ENCODE assay signal across 8 cellular contexts in genomic region chr5:40797273-40798011, GRCh38. TPM values are rescaled to one million over a fixed set of nuclear protein-coding genes. Genes with fewer than 3 reads are reported as not detected.
DNase-seq lines count a peak whose midpoint lies in the region; ATAC-seq and TF ChIP-seq lines count a peak whose summit lies in the region.

No MANE protein-coding gene starts in this region.

- peak overlapping the region; percentile 55 to 94 for H3K9ac ChIP-seq in duodenal mucosa (ENCODE audit: low read depth in 1 of 2, low read length in 2 of 2)

- DNase-seq in AG09309 (ENCODE audit: low read depth) (no peak), NCI-H69 (lab: John Stamatoyannopoulos, UW) (peak; percentile 93), lung (ENCODE audit: low spot score) (peak; percentile 73)
- DNase-seq in activated CD4-positive, alpha-beta T cell treated with anti-CD3 and anti-CD28 coated beads, Interleukin-2, amount 50 U/mL, for 48 hours: peak; percentile 79 to 84
- peak; percentile 58 to 76 (median 60) for DNase-seq in stimulated activated CD4-positive, alpha-beta T cell treated with anti-CD3 and anti-CD28 coated beads, TNF-alpha, amount 100 ng/mL, for 24 hours (ENCODE audit: low read depth in 3 of 3)

- no peak for TF ChIP-seq CTCF in AG09309 (IDR thresholded peaks at IDR 0.05; ENCODE audit: control insufficient read depth, insufficient read depth, low read depth, low read length, missing control alignments)
- TF ChIP-seq CTCF in lung (IDR thresholded peaks at IDR 0.05; ENCODE audit: control extremely low read depth, extremely low read depth): no peak

- H3K27ac ChIP-seq in duodenal mucosa (ENCODE audit: low read depth, low read length) (peak overlapping the region; percentile 88), lung (ENCODE audit: low read depth in 1 of 2, low read length in 1 of 2) (peak overlapping the region; percentile 62 to 96)

- no peaks in the 10 kb centered on the region for H3K27me3 ChIP-seq in duodenal mucosa (ENCODE audit: control insufficient read depth in 1 of 2, insufficient read depth in 2 of 2, low read length in 2 of 2)
- no peaks in the 10 kb centered on the region for H3K27me3 ChIP-seq in lung (ENCODE audit: control insufficient read depth, insufficient read depth)

- no peaks in the 10 kb centered on the region for H3K9me3 ChIP-seq in duodenal mucosa (ENCODE audit: control insufficient read depth in 1 of 2, low read length in 2 of 2)
- H3K9me3 ChIP-seq in lung (ENCODE audit: control insufficient read depth in 2 of 2, insufficient read depth in 1 of 2, low read length in 1 of 2): peaks cover 0 to 2% of the 10 kb centered on the region in 2 donors

- H3K4me1 ChIP-seq in duodenal mucosa (ENCODE audit: control insufficient read depth in 1 of 2, insufficient read depth in 2 of 2, low read length in 2 of 2): peaks cover 14 to 16% of the 10 kb centered on the region in 2 donors
- peaks cover 2 to 12% of the 10 kb centered on the region in 2 donors for H3K4me1 ChIP-seq in lung (ENCODE audit: control insufficient read depth in 2 of 2, insufficient read depth in 2 of 2, low read length in 2 of 2)

- WGBS in lung, 2 donors: 0 to 1% methylated on average over 51 to 56 of the region's 56 CpGs

- H3K4me3 ChIP-seq in AG09309 (ENCODE audit: control insufficient read depth, low read depth, low read length): peak overlapping the region; percentile 95
- H3K4me3 ChIP-seq in duodenal mucosa (ENCODE audit: low read depth in 1 of 2, low read length in 2 of 2): peak overlapping the region; percentile 73 to 96
- peak overlapping the region; percentile 88 for H3K4me3 ChIP-seq in lung

- H3K36me3 ChIP-seq in duodenal mucosa (ENCODE audit: control insufficient read depth in 1 of 2, insufficient read depth in 2 of 2, low read length in 2 of 2) (no peaks in the 10 kb centered on the region), lung (ENCODE audit: control insufficient read depth in 2 of 2, insufficient read depth in 2 of 2, low read length in 2 of 2) (no peaks in the 10 kb centered on the region)

- ATAC-seq in GM19324 (IDR thresholded peaks at IDR 0.05; ENCODE audit: low FRiP score, unreplicated experiment): peak; percentile 58
- ATAC-seq in HG03442 (IDR thresholded peaks at IDR 0.05; ENCODE audit: unreplicated experiment): peak; percentile 38
- peak; percentile 43 for ATAC-seq in lung (ENCODE audit: insufficient read depth, low FRiP score)

RNA-seq across cellular contexts. Expression of gene PRKAA1, which starts 0.7 kb away (rescaled TPM):
- total RNA-seq in lung: 100 to 1,000 TPM in 1 of 2 donors, 10 to 100 TPM in 1; 78.5 to 113 TPM
- 10 to 100 TPM; 24.5 to 34.7 TPM for polyA plus RNA-seq in lung

RNA-seq across cellular contexts. Expression of gene RPL37, which starts 37.6 kb away (rescaled TPM):
- total RNA-seq in lung: 1,000 to 10,000 TPM in 1 of 2 donors, 100 to 1,000 TPM in 1; 881 to 1,654 TPM
- polyA plus RNA-seq in lung: 1,000 to 10,000 TPM in 1 of 2 donors, 100 to 1,000 TPM in 1; 886 to 2,683 TPM

RNA-seq across cellular contexts. Expression of gene TTC33, which starts 41.7 kb away (rescaled TPM):
- 10 to 100 TPM in 1 of 2 donors, 1 to 10 TPM in 1; 9.3 to 30.5 TPM for total RNA-seq in lung
- 1 to 10 TPM; 5.3 to 6.3 TPM for polyA plus RNA-seq in lung

RNA-seq across cellular contexts. Expression of gene CARD6, which starts 43.7 kb away (rescaled TPM):
- total RNA-seq in lung: 10 to 100 TPM; 13.5 to 15.9 TPM
- 10 to 100 TPM in 1 of 2 donors, 1 to 10 TPM in 1; 6.2 to 11.9 TPM for polyA plus RNA-seq in lung
